15 cellular contexts compared by ENCODE assay signal in genomic region chr4:48203819-48204218, GRCh38.
DNase-seq lines count a peak whose midpoint lies in the region; ATAC-seq, FAIRE-seq and TF ChIP-seq lines count a peak whose summit lies in the region.
"Had no signal": no experiment of that assay in that cellular context is flagged by ENCODE, and none has a peak within 500 bp of the region (broad histone marks: within the 10 kb centered on the region; RNA-seq: fewer than 3 reads in every experiment).

No MANE protein-coding gene starts in this region.

- no peaks in the 10 kb centered on the region for H3K36me3 Mint-ChIP-seq in natural killer cell treated with Interleukin-12 subunit alpha and Interleukin-12 subunit beta and Interleukin-15 and Interleukin-18, amount 100 ng/mL, for 72 hours

- DNase-seq in GM12892 (ENCODE audit: insufficient read length) = no peak
- DNase-seq in H4 (ENCODE audit: low spot score) = no peak
- DNase-seq in activated naive CD4-positive, alpha-beta T cell (lab: John Stamatoyannopoulos, UW) = no peak
- no peak for DNase-seq in NCI-H524 (lab: John Stamatoyannopoulos, UW)
- DNase-seq in natural killer cell treated with Interleukin-12 subunit alpha and Interleukin-12 subunit beta and Interleukin-15 and Interleukin-18, amount 100 ng/mL, for 72 hours (ENCODE audit: low spot score) = no peak
- DNase-seq: kidney glomerular epithelial cell; NCI-H2171 treated with DMSO at 0.1 percent for 48 hours; nucleus accumbens; SK-N-SH; stimulated activated CD4-positive, alpha-beta T cell treated with anti-CD3 and anti-CD28 coated beads, Interleukin-4, amount 100 ng/mL, for 1 hour; testis had no signal

- H3K27me3 ChIP-seq in OCI-LY1 (ENCODE audit: insufficient read depth, low read length) = no peaks in the 10 kb centered on the region
- H3K27me3 ChIP-seq: esophagus muscularis mucosa, testis had no signal

- H3K4me2 ChIP-seq in OCI-LY1 (ENCODE audit: low read length) = peak overlapping the region; percentile 19
- H3K4me2 ChIP-seq: SK-N-SH had no signal

- peaks cover 0 to 10% of the 10 kb centered on the region in 2 donors for H3K27me3 Mint-ChIP-seq in natural killer cell treated with Interleukin-12 subunit alpha and Interleukin-12 subunit beta and Interleukin-15 and Interleukin-18, amount 100 ng/mL, for 72 hours

- TF ChIP-seq CTCF in OCI-LY1 (IDR thresholded peaks at IDR 0.05; ENCODE audit: low read length) = no peak

- H3F3A ChIP-seq in OCI-LY1 (ENCODE audit: insufficient read depth, low read length) = no peaks in the 10 kb centered on the region

- no peaks in the 10 kb centered on the region for H3K36me3 ChIP-seq in OCI-LY1 (ENCODE audit: insufficient read depth, low read length)
- H3K36me3 ChIP-seq: esophagus muscularis mucosa had no signal

- H3K9ac ChIP-seq in OCI-LY1 (ENCODE audit: low read length) = peak overlapping the region; percentile 34; the same call in 1 of the 2 replicates
- H3K9ac ChIP-seq: SK-N-SH had no signal

- no peaks in the 10 kb centered on the region for H3K79me2 ChIP-seq in OCI-LY1 (ENCODE audit: insufficient read depth, low read length)

- H3K4me3 Mint-ChIP-seq in natural killer cell treated with Interleukin-12 subunit alpha and Interleukin-12 subunit beta and Interleukin-15 and Interleukin-18, amount 100 ng/mL, for 72 hours = no peak overlapping the region

- H3K4me1 Mint-ChIP-seq in natural killer cell treated with Interleukin-12 subunit alpha and Interleukin-12 subunit beta and Interleukin-15 and Interleukin-18, amount 100 ng/mL, for 72 hours (ENCODE audit: low read depth in 2 of 2) = peaks cover 4 to 8% of the 10 kb centered on the region in 2 donors

- H3K9me3 Mint-ChIP-seq in natural killer cell treated with Interleukin-12 subunit alpha and Interleukin-12 subunit beta and Interleukin-15 and Interleukin-18, amount 100 ng/mL, for 72 hours = no peaks in the 10 kb centered on the region

- no peaks in the 10 kb centered on the region for H3K9me2 ChIP-seq in OCI-LY1 (ENCODE audit: low read depth, low read length)
- H3K9me2 ChIP-seq: SK-N-SH had no signal

- no peaks in the 10 kb centered on the region for H3K9me3 ChIP-seq in OCI-LY1 (ENCODE audit: low read length)
- H3K9me3 ChIP-seq: esophagus muscularis mucosa, SK-N-SH, testis had no signal

- H3K4me1 ChIP-seq in OCI-LY1 (ENCODE audit: insufficient read depth, low read length, severe bottlenecking) = peaks cover 81% of the 10 kb centered on the region

- FAIRE-seq in GM12892 (lab: Jason Lieb, UNC) = no peak

- no peaks in the 10 kb centered on the region for H4K20me1 ChIP-seq in OCI-LY1 (ENCODE audit: insufficient read depth, low read length)

- peak overlapping the region; percentile 88 for H3K27ac ChIP-seq in OCI-LY1 (ENCODE audit: low read depth, low read length, poor library complexity, severe bottlenecking)
- H3K27ac ChIP-seq: esophagus muscularis mucosa, testis had no signal

- no peak overlapping the region for H2AFZ ChIP-seq in OCI-LY1 (ENCODE audit: low read length)

- TF ChIP-seq POLR2A in GM12892 (IDR thresholded peaks at IDR 0.05; ENCODE audit: low read depth, low read length) = 0 out of 2 replicates have a peak, but pooled peaks have one; percentile 21

- no peak overlapping the region for H3K27ac Mint-ChIP-seq in natural killer cell treated with Interleukin-12 subunit alpha and Interleukin-12 subunit beta and Interleukin-15 and Interleukin-18, amount 100 ng/mL, for 72 hours

- H3K4me3 ChIP-seq in OCI-LY1 (ENCODE audit: low read depth, low read length, poor library complexity, severe bottlenecking) = no peak overlapping the region
- H3K4me3 ChIP-seq: esophagus muscularis mucosa, testis had no signal

- peak; percentile 37 for ATAC-seq in GM19463 (IDR thresholded peaks at IDR 0.05; ENCODE audit: unreplicated experiment)
- peak; percentile 36 for ATAC-seq in HG02970 (IDR thresholded peaks at IDR 0.05; ENCODE audit: low FRiP score, unreplicated experiment)
- ATAC-seq in natural killer cell treated with Interleukin-12 subunit alpha and Interleukin-12 subunit beta and Interleukin-15 and Interleukin-18, amount 100 ng/mL, for 72 hours = no peak

Comparison
In these comparisons a context has a peak if more than half of its experiments do, and no peak if none do; other contexts are left out.
1. ATAC-seq: peak in GM19463 (single experiment) and HG02970 (single experiment); none in natural killer cell treated with Interleukin-12 subunit alpha and Interleukin-12 subunit beta and Interleukin-15 and Interleukin-18, amount 100 ng/mL, for 72 hours (0 of 2).